In the genomic region with DNA sequence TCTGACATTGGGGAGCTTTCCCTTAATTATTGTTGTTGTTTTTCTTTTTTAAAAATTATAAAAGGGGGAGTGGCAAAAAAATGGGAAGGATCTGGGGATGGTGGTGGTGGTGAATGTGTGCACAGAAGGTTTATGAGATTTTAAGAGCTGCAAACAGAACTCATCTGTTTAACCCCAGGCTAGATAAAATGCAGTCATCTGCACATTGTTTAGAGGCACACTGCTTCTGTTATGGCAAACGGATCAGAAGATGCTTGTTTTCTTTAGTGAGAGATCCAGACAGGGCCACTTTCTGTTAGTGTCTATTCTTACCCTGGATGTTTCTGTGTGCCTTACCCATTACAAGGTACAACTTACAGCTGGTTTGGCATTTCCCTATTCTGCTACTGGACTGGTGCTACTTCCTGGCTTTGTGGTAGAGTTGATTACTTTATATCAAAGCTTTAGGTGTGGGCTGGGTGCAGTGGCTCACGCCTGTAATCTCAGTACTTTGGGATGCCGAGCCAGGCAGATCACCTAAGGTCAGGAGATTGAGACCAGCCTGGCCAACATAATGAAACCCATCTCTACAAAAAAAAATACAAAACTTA, we compare ENCODE assay signal across 18 cellular contexts.
DNase-seq lines count a peak whose midpoint lies in the region; ATAC-seq and TF ChIP-seq lines count a peak whose summit lies in the region.
"Had no signal": no experiment of that assay in that cellular context is flagged by ENCODE, and none has a peak within 500 bp of the region (broad histone marks: within the 10 kb centered on the region; RNA-seq: fewer than 3 reads in every experiment).

No MANE protein-coding gene starts in this region.

- ATAC-seq in activated T-helper 17 cell treated with anti-CD3 and anti-CD28 coated beads, Interleukin-2, amount 50 U/mL, for 72 hours (replicated peaks) = peak; percentile 2
- no peak for ATAC-seq in GM21737 (IDR thresholded peaks at IDR 0.05; ENCODE audit: unreplicated experiment)
- ATAC-seq: A549, HCT116 had no signal

- H3K4me3 ChIP-seq in cardiac muscle cell = no peak overlapping the region
- H3K4me3 ChIP-seq in right atrium auricular region = no peak overlapping the region
- H3K4me3 ChIP-seq in transverse colon = no peak overlapping the region
- H3K4me3 ChIP-seq: A549; BLaER1 treated with 17β-estradiol and CSF1 and Interleukin-3, amounts not matched to agents 10 nM and 100 nM; GM23248 had no signal

- no peaks in the 10 kb centered on the region for H3K4me1 Mint-ChIP-seq in activated T-helper 17 cell treated with anti-CD3 and anti-CD28 coated beads, Interleukin-2, amount 50 U/mL, for 72 hours
- peaks cover 75% of the 10 kb centered on the region for H3K4me1 Mint-ChIP-seq in nephron

- no peaks in the 10 kb centered on the region for H3K9me3 Mint-ChIP-seq in activated T-helper 17 cell treated with anti-CD3 and anti-CD28 coated beads, Interleukin-2, amount 50 U/mL, for 72 hours
- H3K9me3 Mint-ChIP-seq in nephron = no peaks in the 10 kb centered on the region
- H3K9me3 Mint-ChIP-seq: CD8-positive, alpha-beta memory T cell had no signal

- H3K27ac ChIP-seq in cardiac muscle cell (peak overlapping the region; percentile 83), right atrium auricular region (no peak overlapping the region), transverse colon (no peak overlapping the region)
- H3K27ac ChIP-seq: A549; BLaER1 treated with 17β-estradiol and CSF1 and Interleukin-3, amounts not matched to agents 10 nM and 100 nM; GM23248; RWPE1 had no signal

- WGBS in transverse colon (ENCODE audit: low coverage in 1 of 2), 2 donors = 13 to 41% methylated on average over 1 to 3 of the region's 3 CpGs

- DNase-seq in cardiac muscle cell (ENCODE audit: low read depth in 1 of 2, low spot score in 1 of 2) (no peak), right atrium auricular region (ENCODE audit: low spot score) (no peak), transverse colon (peak; percentile 11), T1000 (lab: John Stamatoyannopoulos, UW) (no peak), DMS53 treated with DMSO at 0.1 percent for 48 hours (lab: John Stamatoyannopoulos, UW; ENCODE audit: unreplicated experiment) (no peak)
- DNase-seq: CD8-positive, alpha-beta memory T cell; DND-41; GM23248; NCI-H187; NCI-H446; OCI-M1 had no signal

- H3K4me1 ChIP-seq in cardiac muscle cell (ENCODE audit: low read depth) = peaks cover 51% of the 10 kb centered on the region
- H3K4me1 ChIP-seq in right atrium auricular region = no peaks in the 10 kb centered on the region
- peaks cover 0 to 7% (median 4%) of the 10 kb centered on the region in 4 donors for H3K4me1 ChIP-seq in transverse colon
- H3K4me1 ChIP-seq: A549 had no signal

- H3K27me3 ChIP-seq in cardiac muscle cell (no peaks in the 10 kb centered on the region), right atrium auricular region (no peaks in the 10 kb centered on the region), transverse colon (no peaks in the 10 kb centered on the region)

- intact Hi-C loops in transverse colon (cut with DNase I; ENCODE audit: low total_unique reads) = no loop called here

- TF ChIP-seq EP300 in transverse colon (IDR thresholded peaks at IDR 0.05; ENCODE audit: low read depth) = no peak

- in situ Hi-C loops in transverse colon (cut with MboI; ENCODE audit: low pct_ligation_motif_present in 1 of 4, low pct_unique_long_range_greater_than_20kb in 1 of 4, low sequenced_read_pairs in 3 of 4) = no loop called here

- H3K4me3 Mint-ChIP-seq in activated T-helper 17 cell treated with anti-CD3 and anti-CD28 coated beads, Interleukin-2, amount 50 U/mL, for 72 hours = no peak overlapping the region
- H3K4me3 Mint-ChIP-seq in nephron = no peak overlapping the region
- H3K4me3 Mint-ChIP-seq: CD8-positive, alpha-beta memory T cell had no signal

- H3K36me3 Mint-ChIP-seq in activated T-helper 17 cell treated with anti-CD3 and anti-CD28 coated beads, Interleukin-2, amount 50 U/mL, for 72 hours (ENCODE audit: low read depth) = no peaks in the 10 kb centered on the region
- H3K36me3 Mint-ChIP-seq in nephron (ENCODE audit: low read depth) = peaks cover 6% of the 10 kb centered on the region
- H3K36me3 Mint-ChIP-seq: CD8-positive, alpha-beta memory T cell had no signal

- no peak for TF ChIP-seq POLR2A in transverse colon (IDR thresholded peaks at IDR 0.05)

- no peak for TF ChIP-seq CTCF in cardiac muscle cell (IDR thresholded peaks at IDR 0.05; ENCODE audit: low read depth, low read length)
- no peak for TF ChIP-seq CTCF in right atrium auricular region (IDR thresholded peaks at IDR 0.05)
- no peak for TF ChIP-seq CTCF in nephron (IDR thresholded peaks at IDR 0.05; ENCODE audit: unreplicated experiment in 3 of 3)
- TF ChIP-seq CTCF in transverse colon (IDR thresholded peaks at IDR 0.05) = no peak

- no peak overlapping the region for H3K27ac Mint-ChIP-seq in activated T-helper 17 cell treated with anti-CD3 and anti-CD28 coated beads, Interleukin-2, amount 50 U/mL, for 72 hours
- H3K27ac Mint-ChIP-seq in nephron = peak overlapping the region; percentile 2 to 76 (median 23)
- H3K27ac Mint-ChIP-seq: CD8-positive, alpha-beta memory T cell had no signal

- H3K9me3 ChIP-seq in cardiac muscle cell (ENCODE audit: low read depth) = no peaks in the 10 kb centered on the region
- H3K9me3 ChIP-seq in right atrium auricular region = peaks cover 0 to 4% of the 10 kb centered on the region in 2 donors
- H3K9me3 ChIP-seq in transverse colon = no peaks in the 10 kb centered on the region

- H3K36me3 ChIP-seq in cardiac muscle cell (no peaks in the 10 kb centered on the region), right atrium auricular region (no peaks in the 10 kb centered on the region), transverse colon (no peaks in the 10 kb centered on the region)
- H3K36me3 ChIP-seq: BLaER1 treated with 17β-estradiol and CSF1 and Interleukin-3, amounts not matched to agents 10 nM and 100 nM had no signal

- H3K27me3 Mint-ChIP-seq in activated T-helper 17 cell treated with anti-CD3 and anti-CD28 coated beads, Interleukin-2, amount 50 U/mL, for 72 hours = peaks cover 15% of the 10 kb centered on the region
- H3K27me3 Mint-ChIP-seq in nephron (ENCODE audit: low read depth) = no peaks in the 10 kb centered on the region
